In genomic region chr10:3516191-3516590, GRCh38 we compare ENCODE assay signal across 16 cellular contexts.
"Had no signal": no experiment of that assay in that cellular context is flagged by ENCODE, and none has a peak within 500 bp of the region (broad histone marks: within the 10 kb centered on the region; RNA-seq: fewer than 3 reads in every experiment).

No MANE protein-coding gene starts in this region.

- H3K36me3 ChIP-seq: ascending aorta, cardiac muscle cell, esophagus muscularis mucosa, ovary, WERI-Rb-1 had no signal

- H3K27ac ChIP-seq: ascending aorta, cardiac muscle cell, esophagus muscularis mucosa, ovary, WERI-Rb-1 had no signal

- H3K9me3 Mint-ChIP-seq: activated CD8-positive, alpha-beta T cell treated with anti-CD3 and anti-CD28 coated beads for 36 hours; T-cell had no signal

- H3K4me3 ChIP-seq: ascending aorta, cardiac muscle cell, esophagus muscularis mucosa, ovary had no signal

- H3K27ac Mint-ChIP-seq: activated CD4-positive, alpha-beta T cell treated with anti-CD3 and anti-CD28 coated beads for 36 hours; activated CD8-positive, alpha-beta T cell treated with anti-CD3 and anti-CD28 coated beads for 36 hours; nephron; T-cell had no signal

- H3K4me3 Mint-ChIP-seq: activated CD4-positive, alpha-beta T cell treated with anti-CD3 and anti-CD28 coated beads for 36 hours; activated CD8-positive, alpha-beta T cell treated with anti-CD3 and anti-CD28 coated beads for 36 hours; nephron; T-cell had no signal

- H3K27me3 ChIP-seq: ascending aorta, cardiac muscle cell, dorsolateral prefrontal cortex, esophagus muscularis mucosa, ovary had no signal

- H3K9ac ChIP-seq: SK-N-SH had no signal

- DNase-seq: activated CD8-positive, alpha-beta memory T cell treated with anti-CD3 and anti-CD28 coated beads, Interleukin-2, amount 50 U/mL, for 4 hours; activated CD8-positive, alpha-beta T cell treated with anti-CD3 and anti-CD28 coated beads for 36 hours; dorsolateral prefrontal cortex; left ventricle myocardium superior; mesendoderm; ovary; SK-N-SH; stimulated activated CD4-positive, alpha-beta T cell treated with anti-CD3 and anti-CD28 coated beads, Interleukin-1b, Interleukin-23, amount 100 ng/mL, for 48 hours; T-cell; T1000; WERI-Rb-1 had no signal

- H3K36me3 Mint-ChIP-seq: T-cell had no signal

- H3K9me3 ChIP-seq: ascending aorta, esophagus muscularis mucosa, ovary, SK-N-SH had no signal

- H3K4me1 ChIP-seq: ascending aorta had no signal

- H3K4me2 ChIP-seq: SK-N-SH had no signal

- ATAC-seq: activated CD8-positive, alpha-beta T cell treated with anti-CD3 and anti-CD28 coated beads for 36 hours; left ventricle myocardium superior; T-cell had no signal
